In the genomic region with DNA sequence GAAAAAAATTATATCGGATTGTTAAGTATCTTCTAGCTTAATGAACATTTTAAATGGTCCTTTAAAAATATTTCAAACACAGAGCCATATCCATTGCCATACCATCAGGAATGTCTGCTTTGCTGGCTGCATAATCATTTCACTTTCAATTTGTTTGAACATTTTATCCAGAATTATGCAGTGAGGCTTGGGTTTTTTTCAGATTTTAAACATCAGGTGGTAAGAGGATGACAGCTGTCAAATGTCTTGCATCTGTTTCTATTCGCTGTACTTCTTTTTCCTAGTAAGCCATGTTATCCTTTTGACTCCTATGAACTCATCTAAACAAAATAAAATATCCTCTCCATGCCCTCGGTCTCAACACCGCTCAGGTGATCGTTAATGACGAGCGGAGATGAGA, we compare ENCODE assay signal across 9 cellular contexts. TPM values are rescaled to one million over a fixed set of nuclear protein-coding genes. Genes with fewer than 3 reads are reported as not detected.
DNase-seq lines count a peak whose midpoint lies in the region; ATAC-seq, FAIRE-seq and TF ChIP-seq lines count a peak whose summit lies in the region.
"Had no signal": no experiment of that assay in that cellular context is flagged by ENCODE, and none has a peak within 500 bp of the region (broad histone marks: within the 10 kb centered on the region; RNA-seq: fewer than 3 reads in every experiment).

No MANE protein-coding gene starts in this region.

- no peaks in the 10 kb centered on the region for H3K36me3 ChIP-seq in keratinocyte (ENCODE audit: control insufficient read depth in 2 of 2, extremely low read depth in 1 of 2, insufficient read depth in 2 of 2, low read length in 2 of 2)
- H3K36me3 ChIP-seq in thymus (ENCODE audit: control insufficient read depth, insufficient read depth), result peaks cover 2% of the 10 kb centered on the region

- no peak for DNase-seq in activated CD4-positive, alpha-beta T cell treated with anti-CD3 and anti-CD28 coated beads, Interleukin-2, amount 10 ng/mL, durations not matched to agents 7 days and 5 days
- no peak for DNase-seq in activated CD4-positive, alpha-beta T cell treated with anti-CD3 and anti-CD28 coated beads, Interleukin-2, amount 50 U/mL, for 48 hours
- no peak for DNase-seq in activated T-helper 1 cell treated with anti-CD3 and anti-CD28 coated beads, Interleukin-12 subunit alpha, Interleukin-12 subunit beta, Interleukin-2, Interleukin-4 antibody, amounts not matched to agents 30 ng/mL and 10 ng/mL and 1 ng/mL, durations not matched to agents 14 hours and 24 hours and 36 hours (ENCODE audit: low spot score)
- DNase-seq in keratinocyte (ENCODE audit: low read depth, low spot score), result no peak
- no peak for DNase-seq in stimulated activated CD4-positive, alpha-beta T cell treated with anti-CD3 and anti-CD28 coated beads, Interleukin-12 subunit alpha, Interleukin-12 subunit beta, amount 100 ng/mL, for 4 hours

- no peaks in the 10 kb centered on the region for H4K20me1 ChIP-seq in keratinocyte (ENCODE audit: control insufficient read depth, extremely low read depth, insufficient read depth, low read length)

- H3K36me3 Mint-ChIP-seq in activated CD4-positive, alpha-beta T cell treated with anti-CD3 and anti-CD28 coated beads, Interleukin-2, amount 10 ng/mL, durations not matched to agents 7 days and 5 days (ENCODE audit: low read depth), result peaks cover 25% of the 10 kb centered on the region
- peaks cover 21% of the 10 kb centered on the region for H3K36me3 Mint-ChIP-seq in activated T-helper 1 cell treated with anti-CD3 and anti-CD28 coated beads, Interleukin-12 subunit alpha, Interleukin-12 subunit beta, Interleukin-2, Interleukin-4 antibody, amounts not matched to agents 30 ng/mL and 10 ng/mL and 1 ng/mL, durations not matched to agents 14 hours and 24 hours and 36 hours (ENCODE audit: low read depth)

- peak overlapping the region; percentile 93 for H3K4me3 Mint-ChIP-seq in activated CD4-positive, alpha-beta T cell treated with anti-CD3 and anti-CD28 coated beads, Interleukin-2, amount 10 ng/mL, durations not matched to agents 7 days and 5 days
- peak overlapping the region; percentile 95 for H3K4me3 Mint-ChIP-seq in activated T-helper 1 cell treated with anti-CD3 and anti-CD28 coated beads, Interleukin-12 subunit alpha, Interleukin-12 subunit beta, Interleukin-2, Interleukin-4 antibody, amounts not matched to agents 30 ng/mL and 10 ng/mL and 1 ng/mL, durations not matched to agents 14 hours and 24 hours and 36 hours

- H3K4me1 ChIP-seq in keratinocyte (ENCODE audit: control insufficient read depth, extremely low read depth, insufficient read depth, low read length) (peaks cover 8% of the 10 kb centered on the region), thymus (ENCODE audit: control insufficient read depth, insufficient read depth, low read length) (peaks cover 5% of the 10 kb centered on the region)

- intact Hi-C loops in activated T-helper 1 cell treated with anti-CD3 and anti-CD28 coated beads, Interleukin-12 subunit alpha, Interleukin-12 subunit beta, Interleukin-2, Interleukin-4 antibody, amounts not matched to agents 30 ng/mL and 10 ng/mL and 1 ng/mL, durations not matched to agents 14 hours and 24 hours and 36 hours (cut with micrococcal nuclease), result loop anchor here (1.0 to 10.0 kb wide), 3 partner anchors 90 to 609 kb away; partner anchors contain the start of genes PDS5A and UGDH

- CTCF ChIA-PET in activated CD4-positive, alpha-beta T cell treated with anti-CD3 and anti-CD28 coated beads, Interleukin-2, amount 10 ng/mL, durations not matched to agents 7 days and 5 days (lab: Charles Lee), result interaction anchor here (0.8 to 2.1 kb wide), 3 partner anchors 9 to 18 kb away, joined by 3 to 15 read pairs (median 5); no protein-coding TSS in a partner anchor

- POLR2A ChIA-PET in activated CD4-positive, alpha-beta T cell treated with anti-CD3 and anti-CD28 coated beads, Interleukin-2, amount 10 ng/mL, durations not matched to agents 7 days and 5 days (lab: Charles Lee), result interaction anchor here (0.7 kb wide), 2 partner anchors 51 to 332 kb away, joined by 4 read pairs; partner anchors contain the start of gene UBE2K

- peaks cover 4% of the 10 kb centered on the region for H3K9me3 Mint-ChIP-seq in activated CD4-positive, alpha-beta T cell treated with anti-CD3 and anti-CD28 coated beads, Interleukin-2, amount 10 ng/mL, durations not matched to agents 7 days and 5 days
- peaks cover 7% of the 10 kb centered on the region for H3K9me3 Mint-ChIP-seq in activated T-helper 1 cell treated with anti-CD3 and anti-CD28 coated beads, Interleukin-12 subunit alpha, Interleukin-12 subunit beta, Interleukin-2, Interleukin-4 antibody, amounts not matched to agents 30 ng/mL and 10 ng/mL and 1 ng/mL, durations not matched to agents 14 hours and 24 hours and 36 hours

- ATAC-seq in esophagus mucosa (no peak), HG02642 (IDR thresholded peaks at IDR 0.05; ENCODE audit: poor library complexity, unreplicated experiment) (no peak)

- H3K9me3 ChIP-seq in keratinocyte (ENCODE audit: control insufficient read depth, low read depth, low read length) (no peaks in the 10 kb centered on the region), thymus (ENCODE audit: control insufficient read depth) (no peaks in the 10 kb centered on the region)

- WGBS in thymus, result 12% methylated on average over 7 of the region's 7 CpGs

- H3K4me3 ChIP-seq in keratinocyte (ENCODE audit: control insufficient read depth in 2 of 3, extremely low read depth in 1 of 3, insufficient read depth in 2 of 3, low read depth in 1 of 3, low read length in 3 of 3), result peak overlapping the region; percentile 72 to 99 (median 83)
- H3K4me3 ChIP-seq in thymus (ENCODE audit: low read length), result peak overlapping the region; percentile 88

- FAIRE-seq in keratinocyte (lab: Jason Lieb, UNC), result no peak
- FAIRE-seq: TTC549 had no signal

- H2AFZ ChIP-seq in keratinocyte (ENCODE audit: control insufficient read depth, low read length), result peak overlapping the region; percentile 95

- peak overlapping the region; percentile 84 for H3K4me2 ChIP-seq in keratinocyte (ENCODE audit: control insufficient read depth, extremely low read depth, insufficient read depth, low read depth, low read length)

- peak overlapping the region; percentile 96 for H3K27ac Mint-ChIP-seq in activated CD4-positive, alpha-beta T cell treated with anti-CD3 and anti-CD28 coated beads, Interleukin-2, amount 10 ng/mL, durations not matched to agents 7 days and 5 days
- peak overlapping the region; percentile 94 for H3K27ac Mint-ChIP-seq in activated T-helper 1 cell treated with anti-CD3 and anti-CD28 coated beads, Interleukin-12 subunit alpha, Interleukin-12 subunit beta, Interleukin-2, Interleukin-4 antibody, amounts not matched to agents 30 ng/mL and 10 ng/mL and 1 ng/mL, durations not matched to agents 14 hours and 24 hours and 36 hours

- dilution Hi-C loops in keratinocyte (cut with MboI; ENCODE audit: extremely low pct_ligation_motif_present, low sequenced_read_pairs), result no loop called here

- H3K9ac ChIP-seq in keratinocyte (ENCODE audit: control insufficient read depth, extremely low read depth, insufficient read depth, low read length), result peak overlapping the region; percentile 79

- no peaks in the 10 kb centered on the region for H3K27me3 ChIP-seq in keratinocyte (ENCODE audit: control insufficient read depth, extremely low read depth, insufficient read depth, low read length)
- H3K27me3 ChIP-seq in thymus (ENCODE audit: control insufficient read depth, insufficient read depth), result no peaks in the 10 kb centered on the region

- H3K27me3 Mint-ChIP-seq in activated CD4-positive, alpha-beta T cell treated with anti-CD3 and anti-CD28 coated beads, Interleukin-2, amount 10 ng/mL, durations not matched to agents 7 days and 5 days, result no peaks in the 10 kb centered on the region
- no peaks in the 10 kb centered on the region for H3K27me3 Mint-ChIP-seq in activated T-helper 1 cell treated with anti-CD3 and anti-CD28 coated beads, Interleukin-12 subunit alpha, Interleukin-12 subunit beta, Interleukin-2, Interleukin-4 antibody, amounts not matched to agents 30 ng/mL and 10 ng/mL and 1 ng/mL, durations not matched to agents 14 hours and 24 hours and 36 hours (ENCODE audit: insufficient read depth)

- no peak for TF ChIP-seq CTCF in keratinocyte (optimal IDR thresholded peaks at IDR 0.05 in 1 of 3, IDR thresholded peaks at IDR 0.05 in 1 of 3, conservative IDR thresholded peaks at IDR 0.05 in 1 of 3; ENCODE audit: extremely low read depth in 1 of 3, insufficient read depth in 2 of 3, low read length in 3 of 3)

- peaks cover 55% of the 10 kb centered on the region for H3K79me2 ChIP-seq in keratinocyte (ENCODE audit: control insufficient read depth, insufficient read depth, low read length)

- peak overlapping the region; percentile 78 for H3K27ac ChIP-seq in keratinocyte (ENCODE audit: control insufficient read depth, insufficient read depth, low read length)
- H3K27ac ChIP-seq in thymus (ENCODE audit: low read depth), result no peak overlapping the region

- peaks cover 37% of the 10 kb centered on the region for H3K4me1 Mint-ChIP-seq in activated CD4-positive, alpha-beta T cell treated with anti-CD3 and anti-CD28 coated beads, Interleukin-2, amount 10 ng/mL, durations not matched to agents 7 days and 5 days
- H3K4me1 Mint-ChIP-seq in activated T-helper 1 cell treated with anti-CD3 and anti-CD28 coated beads, Interleukin-12 subunit alpha, Interleukin-12 subunit beta, Interleukin-2, Interleukin-4 antibody, amounts not matched to agents 30 ng/mL and 10 ng/mL and 1 ng/mL, durations not matched to agents 14 hours and 24 hours and 36 hours (ENCODE audit: low read depth), result peaks cover 26% of the 10 kb centered on the region

- H3K9me1 ChIP-seq in keratinocyte (ENCODE audit: control insufficient read depth, extremely low read depth, insufficient read depth, low read length), result no peaks in the 10 kb centered on the region

RNA-seq across cellular contexts. Expression of gene RFC1, which starts 0.8 kb away (rescaled TPM):
- 10 to 100 TPM; 78.3 to 96.5 TPM for total RNA-seq in activated CD4-positive, alpha-beta T cell treated with anti-CD3 and anti-CD28 coated beads, Interleukin-2, amount 10 ng/mL, durations not matched to agents 7 days and 5 days
- total RNA-seq in activated T-helper 1 cell treated with anti-CD3 and anti-CD28 coated beads, Interleukin-12 subunit alpha, Interleukin-12 subunit beta, Interleukin-2, Interleukin-4 antibody, amounts not matched to agents 30 ng/mL and 10 ng/mL and 1 ng/mL, durations not matched to agents 14 hours and 24 hours and 36 hours, result 83.3 and 87.1 TPM in 2 replicates
- polyA plus RNA-seq in keratinocyte, result 9.5 to 28.3 TPM (median 17.4 TPM) in 3 replicates
- 65.7 TPM for polyA plus RNA-seq in keratinocyte (2011; ENCODE audit: low read depth)
- polyA plus RNA-seq in keratinocyte (2011; cell fraction: cytosol; rRNA removed), result 23.8 and 39.7 TPM in 2 replicates
- polyA plus RNA-seq in keratinocyte (2011; cell fraction: nucleus; rRNA removed), result 23.2 and 29.8 TPM in 2 replicates
- polyA plus RNA-seq in keratinocyte (2012; ENCODE audit: low replicate concordance), result 13.5 and 22.7 TPM in 2 replicates
- polyA minus RNA-seq in keratinocyte, result 9.9 to 45.1 TPM (median 17.8 TPM) in 3 replicates
- 24.9 TPM for polyA minus RNA-seq in keratinocyte (2011; cell fraction: cytosol; rRNA and poly(A)+ RNA removed)
- polyA minus RNA-seq in keratinocyte (2011; cell fraction: nucleus; rRNA and poly(A)+ RNA removed), result 18.4 and 28.2 TPM in 2 replicates
- 17.0 TPM for polyA plus RNA-seq in thymus
- 30.5 TPM for total RNA-seq in esophagus mucosa

RNA-seq across cellular contexts. Expression of gene KLB, which starts 41.4 kb away (rescaled TPM):
- total RNA-seq in activated CD4-positive, alpha-beta T cell treated with anti-CD3 and anti-CD28 coated beads, Interleukin-2, amount 10 ng/mL, durations not matched to agents 7 days and 5 days, result not detected
- not detected in 2 replicates for total RNA-seq in activated T-helper 1 cell treated with anti-CD3 and anti-CD28 coated beads, Interleukin-12 subunit alpha, Interleukin-12 subunit beta, Interleukin-2, Interleukin-4 antibody, amounts not matched to agents 30 ng/mL and 10 ng/mL and 1 ng/mL, durations not matched to agents 14 hours and 24 hours and 36 hours
- polyA plus RNA-seq in keratinocyte (0.03 TPM in 1 of 3 replicates, not detected in the others), thymus (0.14 TPM)
- not detected for polyA plus RNA-seq in keratinocyte (2011; ENCODE audit: low read depth)
- polyA plus RNA-seq in keratinocyte (2011; cell fraction: cytosol; rRNA removed), result not detected in 2 replicates
- 0.01 TPM in 1 of 2 replicates, not detected in the other for polyA plus RNA-seq in keratinocyte (2011; cell fraction: nucleus; rRNA removed)
- 0.03 and 0.11 TPM in 2 replicates for polyA plus RNA-seq in keratinocyte (2012; ENCODE audit: low replicate concordance)
- polyA minus RNA-seq in keratinocyte, result not detected in 3 replicates
- not detected for polyA minus RNA-seq in keratinocyte (2011; cell fraction: cytosol; rRNA and poly(A)+ RNA removed)
- polyA minus RNA-seq in keratinocyte (2011; cell fraction: nucleus; rRNA and poly(A)+ RNA removed), result not detected in 2 replicates
- 0.32 TPM for total RNA-seq in esophagus mucosa
